Comparison of ENCODE assay signal across 1 cellular context in genomic region chr21:41953249-41953830, GRCh38.
A peak's percentile ranks its signal among the peaks of the same experiment; 100 is the strongest.
TF ChIP-seq lines count a peak whose summit lies in the region.

No MANE protein-coding gene starts in this region.

TF ChIP-seq in HepG2, 621 proteins besides CTCF, POLR2A, EP300 and RAD21 (continued from another document and continues in another):
- TF ChIP-seq GPN1 (CRISPR knock-in tag; IDR thresholded peaks at IDR 0.05; ENCODE audit: borderline replicate concordance) (no peak), ZNF264 (CRISPR knock-in tag; IDR thresholded peaks at IDR 0.05) (no peak), ETS1 (CRISPR knock-in tag; IDR thresholded peaks at IDR 0.05) (0 out of 2 replicates have a peak, but pooled peaks have one; percentile 46), RBFOX2 (IDR thresholded peaks at IDR 0.05; ENCODE audit: low read depth, low read length) (peak; percentile 51; the same call in 1 of the 2 replicates), AHR (CRISPR knock-in tag; IDR thresholded peaks at IDR 0.05) (no peak), ZC3H4 (CRISPR knock-in tag; IDR thresholded peaks at IDR 0.05; ENCODE audit: borderline replicate concordance) (no peak), ZBTB39 (CRISPR knock-in tag; IDR thresholded peaks at IDR 0.05) (no peak), ZNF468 (CRISPR knock-in tag; IDR thresholded peaks at IDR 0.05) (no peak), KDM5B (CRISPR knock-in tag; IDR thresholded peaks at IDR 0.05; ENCODE audit: borderline replicate concordance) (0 out of 2 replicates have a peak, but pooled peaks have one; percentile 1), ATM (IDR thresholded peaks at IDR 0.05; ENCODE audit: borderline replicate concordance) (no peak), UBTF (CRISPR knock-in tag; IDR thresholded peaks at IDR 0.05) (peak; percentile 62; the same call in 1 of the 2 replicates), ZBTB2 (CRISPR knock-in tag; IDR thresholded peaks at IDR 0.05; ENCODE audit: low read depth) (0 out of 2 replicates have a peak, but pooled peaks have one; percentile 44), ARNT2 (CRISPR knock-in tag; IDR thresholded peaks at IDR 0.05; ENCODE audit: low read depth) (no peak), PTBP1 (IDR thresholded peaks at IDR 0.05; ENCODE audit: low read depth, low read length, poor library complexity, severe bottlenecking) (no peak), CHD2 (IDR thresholded peaks at IDR 0.05; ENCODE audit: low read depth, low read length) (no peak), ZNF253 (CRISPR knock-in tag; IDR thresholded peaks at IDR 0.05; ENCODE audit: borderline replicate concordance) (no peak), HOXA9 (CRISPR knock-in tag; IDR thresholded peaks at IDR 0.05; ENCODE audit: borderline replicate concordance) (0 out of 2 replicates have a peak, but pooled peaks have one; percentile 3), CREBL2 (CRISPR knock-in tag; IDR thresholded peaks at IDR 0.05; ENCODE audit: borderline replicate concordance) (no peak), CREM (IDR thresholded peaks at IDR 0.05) (no peak), CREM (CRISPR knock-in tag; IDR thresholded peaks at IDR 0.05) (no peak), ASH2L (IDR thresholded peaks at IDR 0.05; ENCODE audit: insufficient read length, low read depth, low read length) (no peak), KLF12 (CRISPR knock-in tag; IDR thresholded peaks at IDR 0.05; ENCODE audit: borderline replicate concordance) (peak; percentile 70), SOX5 (CRISPR knock-in tag; IDR thresholded peaks at IDR 0.05; ENCODE audit: borderline replicate concordance) (no peak), SAP130 (CRISPR knock-in tag; IDR thresholded peaks at IDR 0.05; ENCODE audit: low read depth) (peak; percentile 49), HMGXB4 (CRISPR knock-in tag; IDR thresholded peaks at IDR 0.05; ENCODE audit: borderline replicate concordance in 1 of 2, low read depth in 1 of 2) (peak in 1 of 2 experiments; percentile 20; a peak in 1 of 4 replicates), EHMT2 (IDR thresholded peaks at IDR 0.05; ENCODE audit: borderline replicate concordance, low read depth, low read length) (no peak), ATF5 (CRISPR knock-in tag; IDR thresholded peaks at IDR 0.05; ENCODE audit: low read depth) (no peak), TERF1 (CRISPR knock-in tag; IDR thresholded peaks at IDR 0.05) (no peak), ZNF24 (IDR thresholded peaks at IDR 0.05) (no peak), ZBTB44 (CRISPR knock-in tag; IDR thresholded peaks at IDR 0.05) (no peak), RBAK (CRISPR knock-in tag; IDR thresholded peaks at IDR 0.05) (no peak), THYN1 (CRISPR knock-in tag; IDR thresholded peaks at IDR 0.05; ENCODE audit: borderline replicate concordance, low read depth) (no peak), NFE2L1 (CRISPR knock-in tag; IDR thresholded peaks at IDR 0.05; ENCODE audit: borderline replicate concordance) (no peak), REPIN1 (CRISPR knock-in tag; IDR thresholded peaks at IDR 0.05; ENCODE audit: borderline replicate concordance, low read depth) (no peak), PLRG1 (conservative IDR thresholded peaks at IDR 0.05) (no peak), TFDP1 (CRISPR knock-in tag; IDR thresholded peaks at IDR 0.05; ENCODE audit: borderline replicate concordance) (no peak), KMT2B (CRISPR knock-in tag; IDR thresholded peaks at IDR 0.05) (no peak), ZNF766 (CRISPR knock-in tag; IDR thresholded peaks at IDR 0.05; ENCODE audit: borderline replicate concordance) (no peak), ZNF709 (CRISPR knock-in tag; IDR thresholded peaks at IDR 0.05) (0 out of 2 replicates have a peak, but pooled peaks have one; percentile 61), TSC22D2 (CRISPR knock-in tag; IDR thresholded peaks at IDR 0.05; ENCODE audit: borderline replicate concordance) (no peak), ZNF567 (CRISPR knock-in tag; IDR thresholded peaks at IDR 0.05; ENCODE audit: borderline replicate concordance) (0 out of 2 replicates have a peak, but pooled peaks have one; percentile 39), SMARCC2 (IDR thresholded peaks at IDR 0.05) (no peak), ZC3H13 (CRISPR knock-in tag; IDR thresholded peaks at IDR 0.05) (0 out of 2 replicates have a peak, but pooled peaks have one; percentile 29), ZNF17 (CRISPR knock-in tag; IDR thresholded peaks at IDR 0.05) (no peak), PHB2 (IDR thresholded peaks at IDR 0.05; ENCODE audit: partially characterized antibody) (no peak), ZNF773 (CRISPR knock-in tag; IDR thresholded peaks at IDR 0.05; ENCODE audit: borderline replicate concordance) (peak; percentile 64; the same call in 1 of the 2 replicates), CHCHD3 (CRISPR knock-in tag; IDR thresholded peaks at IDR 0.05) (peak; percentile 51; the same call in 1 of the 2 replicates), ZNF800 (CRISPR knock-in tag; IDR thresholded peaks at IDR 0.05) (peak; percentile 31; the same call in 1 of the 2 replicates), ZNF580 (CRISPR knock-in tag; IDR thresholded peaks at IDR 0.05; ENCODE audit: borderline replicate concordance, low read depth) (0 out of 2 replicates have a peak, but pooled peaks have one; percentile 3)
